ENCODE assay signal across 18 cellular contexts in genomic region chr22:50719814-50720300, GRCh38. TPM values are rescaled to one million over a fixed set of nuclear protein-coding genes. Genes with fewer than 3 reads are reported as not detected.
DNase-seq lines count a peak whose midpoint lies in the region; ATAC-seq and TF ChIP-seq lines count a peak whose summit lies in the region.
"Had no signal": no experiment of that assay in that cellular context is flagged by ENCODE, and none has a peak within 500 bp of the region (broad histone marks: within the 10 kb centered on the region; RNA-seq: fewer than 3 reads in every experiment).

No MANE protein-coding gene starts in this region.

- H3K23ac ChIP-seq in IMR-90 (ENCODE audit: low read depth, low read length): no peak overlapping the region

- TF ChIP-seq CTCF in IMR-90 (conservative IDR thresholded peaks at IDR 0.05; ENCODE audit: low read depth, low read length): no peak

- peaks cover 17% of the 10 kb centered on the region; the same call in 1 of the 2 replicates for H3K27me3 ChIP-seq in IMR-90 (ENCODE audit: control insufficient read depth, insufficient read depth, low read length)
- H3K27me3 ChIP-seq in ectodermal cell (ENCODE audit: control insufficient read depth, insufficient read depth, low read length, poor library complexity, severe bottlenecking): peaks cover 38% of the 10 kb centered on the region

- no TSS peak for BruUV-seq in IMR-90 (replicated peaks; lab: Mats Ljungman, UMichigan)

- no peaks in the 10 kb centered on the region for H3K9me1 ChIP-seq in IMR-90 (ENCODE audit: insufficient read depth, low read length)

- no peak overlapping the region for H2BK15ac ChIP-seq in IMR-90 (ENCODE audit: low read depth, low read length)

- no peak for TF ChIP-seq RAD21 in IMR-90 (IDR thresholded peaks at IDR 0.05; ENCODE audit: low read length)

- no peak overlapping the region for H3K9ac ChIP-seq in IMR-90 (ENCODE audit: low read depth, low read length)

- no peak for DNase-seq in IMR-90
- peak; percentile 46 for DNase-seq in retina
- no peak for DNase-seq in NCI-H146 (lab: John Stamatoyannopoulos, UW)
- DNase-seq: CD8-positive, alpha-beta T cell; DND-41; GDM1; GOT3; Karpas-422; NCI-H2029 treated with DMSO at 0.1 percent for 48 hours; NCI-H526; NK-92 treated with Interleukin-12 subunit alpha and Interleukin-12 subunit beta, amount 100 ng/mL, for 24 hours had no signal

- no peak overlapping the region for H3K14ac ChIP-seq in IMR-90 (replicated peaks; ENCODE audit: low read depth, low read length)

- no peaks in the 10 kb centered on the region; the same call in 1 of the 2 replicates for H4K20me1 ChIP-seq in IMR-90 (ENCODE audit: insufficient read depth, low read length)

- no peak overlapping the region for H2BK20ac ChIP-seq in IMR-90 (ENCODE audit: low read depth, low read length)

- H2AFZ ChIP-seq in IMR-90 (replicated peaks; ENCODE audit: low read length, poor library complexity): no peak overlapping the region

- H3K56ac ChIP-seq in IMR-90 (ENCODE audit: extremely low read depth, insufficient read depth, low read length): no peak overlapping the region

- H3K4me1 ChIP-seq in IMR-90 (ENCODE audit: control insufficient read depth, insufficient read depth, low read length) (no peaks in the 10 kb centered on the region), ectodermal cell (ENCODE audit: control insufficient read depth, insufficient read depth, low read length) (no peaks in the 10 kb centered on the region)
- H3K4me1 ChIP-seq: SJSA1 had no signal

- no peak overlapping the region for H2AK5ac ChIP-seq in IMR-90 (ENCODE audit: low read depth, low read length)

- H4K5ac ChIP-seq in IMR-90 (ENCODE audit: low read depth, low read length): no peak overlapping the region

- 63% methylated on average over 1 of the region's 40 CpGs; no CpG with 5 or more reads in 1 of the 2 experiments for WGBS in IMR-90 (ENCODE audit: extremely low coverage in 2 of 2, insufficient read length in 1 of 2), 2 experiments
- 9% methylated on average over 40 of the region's 40 CpGs for WGBS in ectodermal cell, 2 experiments

- no peak overlapping the region for H3K18ac ChIP-seq in IMR-90 (ENCODE audit: low read depth, low read length)

- H2AK9ac ChIP-seq in IMR-90 (replicated peaks; ENCODE audit: low read depth, low read length, poor library complexity): no peak overlapping the region

- CTCF ChIA-PET in IMR-90 (lab: Yijun Ruan, JAX): no interaction called here

- H2BK5ac ChIP-seq in IMR-90 (ENCODE audit: low read depth, low read length, poor library complexity, severe bottlenecking): no peak overlapping the region

- H3K27ac ChIP-seq in IMR-90 (ENCODE audit: insufficient read depth, low read length): no peak overlapping the region
- H3K27ac ChIP-seq in ectodermal cell (ENCODE audit: insufficient read depth, low read depth, low read length, poor library complexity, severe bottlenecking): no peak overlapping the region
- H3K27ac ChIP-seq: RWPE1, SJSA1 had no signal

- no peak overlapping the region for H3K4ac ChIP-seq in IMR-90 (ENCODE audit: low read depth, low read length)

- dilution Hi-C loops in IMR-90 (cut with HindIII; ENCODE audit: low sequenced_read_pairs, unreplicated experiment): no loop called here

- no peak overlapping the region for H4K91ac ChIP-seq in IMR-90 (ENCODE audit: insufficient read depth, low read depth, low read length)

- ATAC-seq in IMR-90 (ENCODE audit: low read depth) (peak; percentile 19; the same call in 1 of the 2 replicates), GM21529 (IDR thresholded peaks at IDR 0.05; ENCODE audit: unreplicated experiment) (no peak), esophagus mucosa (no peak)
- ATAC-seq: CD8-positive, alpha-beta T cell had no signal

- H2BK120ac ChIP-seq in IMR-90 (ENCODE audit: low read depth, low read length): no peak overlapping the region

- no peaks in the 10 kb centered on the region for H3K9me3 ChIP-seq in IMR-90 (ENCODE audit: control insufficient read depth, insufficient read depth, low read length)
- H3K9me3 ChIP-seq in ectodermal cell (ENCODE audit: control insufficient read depth, low read length): no peaks in the 10 kb centered on the region
- H3K9me3 ChIP-seq in iPS-18c (ENCODE audit: control insufficient read depth, insufficient read depth, low read length): no peaks in the 10 kb centered on the region
- H3K9me3 ChIP-seq: SJSA1 had no signal

- H3K79me1 ChIP-seq in IMR-90 (ENCODE audit: low read depth in 1 of 2, low read length in 2 of 2): no peaks in the 10 kb centered on the region

- H3K36me3 ChIP-seq in IMR-90 (ENCODE audit: control insufficient read depth, insufficient read depth, low read length) (peaks cover 6% of the 10 kb centered on the region), ectodermal cell (ENCODE audit: control insufficient read depth, insufficient read depth, low read length) (no peaks in the 10 kb centered on the region)
- H3K36me3 ChIP-seq: SJSA1 had no signal

- TF ChIP-seq POLR2A in IMR-90 (IDR thresholded peaks at IDR 0.05; ENCODE audit: low read depth, low read length): no peak

- no peak overlapping the region for H3K4me3 ChIP-seq in IMR-90 (ENCODE audit: insufficient read depth, low read depth, low read length)
- peak overlapping the region; percentile 26 for H3K4me3 ChIP-seq in ectodermal cell (ENCODE audit: insufficient read depth, low read depth, low read length)
- peak overlapping the region; percentile 15 for H3K4me3 ChIP-seq in iPS-18c (ENCODE audit: insufficient read depth, low read depth, low read length)
- H3K4me3 ChIP-seq: SJSA1 had no signal

- no peak overlapping the region for H4K8ac ChIP-seq in IMR-90 (ENCODE audit: low read depth in 2 of 2, low read length in 2 of 2)

- POLR2A ChIA-PET in IMR-90 (lab: Charles Lee; ENCODE audit: unreplicated experiment): no interaction called here

- in situ Hi-C loops in IMR-90 (cut with MboI; ENCODE audit: low sequenced_read_pairs): no loop called here

- H3K4me2 ChIP-seq in IMR-90 (ENCODE audit: low read depth, low read length): no peak overlapping the region

- intact Hi-C loops in IMR-90 (cut with micrococcal nuclease): no loop called here

TF ChIP-seq in IMR-90, 13 proteins besides CTCF, POLR2A, EP300 and RAD21:
- TF ChIP-seq SMC3 (IDR thresholded peaks at IDR 0.05; ENCODE audit: low read depth, low read length) (no peak), MAZ (IDR thresholded peaks at IDR 0.05; ENCODE audit: borderline replicate concordance, low read depth, low read length) (no peak), USF2 (IDR thresholded peaks at IDR 0.05; ENCODE audit: low read depth, low read length) (no peak), RFX5 (IDR thresholded peaks at IDR 0.05; ENCODE audit: low read depth, low read length) (no peak)

RNA-seq across cellular contexts. Expression of gene ACR, which starts 18.1 kb away (rescaled TPM):
- total RNA-seq in IMR-90 (2012; rRNA removed) (not detected in 2 replicates), esophagus mucosa (0.40 TPM)
- not detected in 2 replicates for polyA plus RNA-seq in IMR-90 (2012; rRNA removed)
- polyA plus RNA-seq in IMR-90 (2012; cell fraction: cytosol; rRNA removed): not detected in 2 replicates
- polyA plus RNA-seq in IMR-90 (2012; cell fraction: nucleus; rRNA removed; ENCODE audit: low replicate concordance): 0.18 TPM in 1 of 2 replicates, not detected in the other
- 1.1 TPM for polyA plus RNA-seq in ectodermal cell (2013, experiment 1 of 4)
- 0.12 TPM for polyA plus RNA-seq in ectodermal cell (2013, experiment 2 of 4)
- polyA plus RNA-seq in ectodermal cell (2013, experiment 3 of 4): 0.32 TPM
- 0.24 TPM for polyA plus RNA-seq in ectodermal cell (2013, experiment 4 of 4)
- total RNA-seq: CD8-positive, alpha-beta T cell; SJSA1 had no signal
- polyA plus RNA-seq: AG04450 had no signal

RNA-seq across cellular contexts. Expression of gene SHANK3, which starts 47.2 kb away (rescaled TPM):
- total RNA-seq in IMR-90 (2012; rRNA removed) (0.18 and 0.28 TPM in 2 replicates), esophagus mucosa (5.9 TPM)
- 1.5 and 2.2 TPM in 2 replicates for polyA plus RNA-seq in IMR-90 (2012; rRNA removed)
- 0.82 and 2.0 TPM in 2 replicates for polyA plus RNA-seq in IMR-90 (2012; cell fraction: cytosol; rRNA removed)
- polyA plus RNA-seq in IMR-90 (2012; cell fraction: nucleus; rRNA removed; ENCODE audit: low replicate concordance): 5.9 and 11.9 TPM in 2 replicates
- polyA plus RNA-seq in ectodermal cell (2013, experiment 1 of 4): 11.8 TPM
- 12.0 TPM for polyA plus RNA-seq in ectodermal cell (2013, experiment 2 of 4)
- polyA plus RNA-seq in ectodermal cell (2013, experiment 3 of 4): 11.3 TPM
- polyA plus RNA-seq in ectodermal cell (2013, experiment 4 of 4): 11.1 TPM
- total RNA-seq: CD8-positive, alpha-beta T cell had no signal
